Comparison of ENCODE assay signal across 1 cellular context in genomic region chr13:98033277-98034247, GRCh38.
TF ChIP-seq lines count a peak whose summit lies in the region.

No MANE protein-coding gene starts in this region.

TF ChIP-seq in GM23338, 12 proteins besides CTCF, POLR2A, EP300 and RAD21 (continued from another document):
- no peak for TF ChIP-seq REST (IDR thresholded peaks at IDR 0.05; ENCODE audit: unreplicated experiment)
- no peak for TF ChIP-seq ETS1 (IDR thresholded peaks at IDR 0.05)
